1 cellular context compared by ENCODE assay signal in the genomic region with DNA sequence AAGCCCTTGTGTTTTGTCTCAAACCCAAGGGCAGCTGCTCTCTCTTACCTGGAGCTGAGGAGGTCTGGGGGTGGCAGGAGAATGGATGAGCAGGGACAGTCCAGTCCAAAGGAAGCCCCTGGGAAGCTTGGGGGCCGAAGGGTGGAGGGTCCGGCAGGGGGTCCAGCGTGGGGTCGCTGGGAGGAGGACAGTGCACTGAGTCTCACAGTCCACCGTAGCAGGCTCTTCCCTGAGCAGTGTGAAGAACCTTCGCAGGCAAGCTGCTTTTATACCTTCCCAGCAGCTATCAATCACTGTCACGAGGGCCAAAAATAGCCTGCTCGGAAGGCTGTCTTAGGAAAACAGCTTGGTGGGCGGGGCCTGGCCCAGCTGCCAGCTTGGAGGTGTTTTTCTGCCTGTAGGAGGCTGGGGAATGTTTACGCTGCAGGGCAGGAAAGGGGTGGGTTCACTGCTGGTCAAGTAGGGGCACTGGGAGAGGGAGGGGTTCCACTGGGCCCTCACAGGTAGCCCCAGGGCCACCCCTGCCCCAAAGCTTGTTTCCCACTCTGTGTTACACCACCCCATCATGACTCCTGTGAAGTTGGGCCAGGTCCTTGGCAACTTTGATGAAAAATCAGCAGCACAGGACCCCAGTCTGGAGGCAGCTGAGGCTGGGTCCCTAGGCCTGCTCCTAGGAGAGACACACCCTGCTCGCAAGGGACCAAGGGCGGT.
TF ChIP-seq lines count a peak whose summit lies in the region.

A gene with protein sequence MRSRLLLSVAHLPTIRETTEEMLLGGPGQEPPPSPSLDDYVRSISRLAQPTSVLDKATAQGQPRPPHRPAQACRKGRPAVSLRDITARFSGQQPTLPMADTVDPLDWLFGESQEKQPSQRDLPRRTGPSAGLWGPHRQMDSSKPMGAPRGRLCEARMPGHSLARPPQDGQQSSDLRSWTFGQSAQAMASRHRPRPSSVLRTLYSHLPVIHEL (minus strand): TSS at position 240 of the 711 bp plus-strand sequence. CDS start 779 bp downstream, outside the sequence.

TF ChIP-seq in H1, 55 proteins besides CTCF, POLR2A, EP300 and RAD21:
- TF ChIP-seq BACH1 (IDR thresholded peaks at IDR 0.05; ENCODE audit: low read length) (no peak), TBP (IDR thresholded peaks at IDR 0.05; ENCODE audit: low read depth, low read length) (peak; percentile 82), SP1 (IDR thresholded peaks at IDR 0.05; ENCODE audit: low read depth, low read length) (peak; percentile 40; the same call in 1 of the 2 replicates), PHF8 (conservative IDR thresholded peaks at IDR 0.05; ENCODE audit: low read depth, low read length) (no peak), CEBPB (IDR thresholded peaks at IDR 0.05; ENCODE audit: low read depth, low read length) (no peak), FOSL1 (IDR thresholded peaks at IDR 0.05; ENCODE audit: insufficient read depth, low read depth, low read length) (no peak), SIX5 (IDR thresholded peaks at IDR 0.05; ENCODE audit: low read depth, low read length) (no peak), HDAC2 (IDR thresholded peaks at IDR 0.05; ENCODE audit: borderline replicate concordance in 1 of 2, low read depth in 2 of 2, low read length in 2 of 2) (no peak), RBBP5 (IDR thresholded peaks at IDR 0.05; ENCODE audit: borderline replicate concordance, low read depth, low read length) (no peak; the same call in 1 of the 2 replicates), NANOG (IDR thresholded peaks at IDR 0.05; ENCODE audit: insufficient read depth, low read depth, low read length, poor library complexity, severe bottlenecking) (no peak), SIN3A (conservative IDR thresholded peaks at IDR 0.05 in 1 of 2, IDR thresholded peaks at IDR 0.05 in 1 of 2; ENCODE audit: low read depth in 1 of 2, low read length in 2 of 2) (peak; percentile 23 to 79; a peak in 1 of 4 replicates), TAF1 (IDR thresholded peaks at IDR 0.05; ENCODE audit: low read depth, low read length) (peak; percentile 45; the same call in 1 of the 2 replicates), BRCA1 (IDR thresholded peaks at IDR 0.05; ENCODE audit: low read depth, low read length) (no peak), RNF2 (IDR thresholded peaks at IDR 0.05; ENCODE audit: borderline replicate concordance, low read depth, low read length, missing control alignments, poor library complexity, severe bottlenecking) (no peak), SAP30 (IDR thresholded peaks at IDR 0.05; ENCODE audit: insufficient read depth, insufficient replicate concordance, low read length) (peak; percentile 50), BCL11A (IDR thresholded peaks at IDR 0.05; ENCODE audit: low read depth in 2 of 2, low read length in 2 of 2) (no peak), TEAD4 (IDR thresholded peaks at IDR 0.05; ENCODE audit: low read depth, low read length) (no peak), TAF7 (optimal IDR thresholded peaks at IDR 0.05; ENCODE audit: borderline replicate concordance, low read depth, low read length) (no peak), CHD1 (IDR thresholded peaks at IDR 0.05; ENCODE audit: low read depth, low read length) (no peak), POLR2AphosphoS5 (IDR thresholded peaks at IDR 0.05; ENCODE audit: low read depth, low read length) (peak; percentile 53; the same call in 1 of the 2 replicates), SUZ12 (IDR thresholded peaks at IDR 0.05; ENCODE audit: low read length) (no peak), POU5F1 (IDR thresholded peaks at IDR 0.05; ENCODE audit: low read depth, low read length) (no peak), ZNF274 (IDR thresholded peaks at IDR 0.05; ENCODE audit: borderline replicate concordance, extremely low read depth, low read length) (no peak), JUN (IDR thresholded peaks at IDR 0.05; ENCODE audit: low read depth, low read length) (no peak), GABPA (IDR thresholded peaks at IDR 0.05; ENCODE audit: borderline replicate concordance, insufficient read depth, low read length) (no peak), EZH2 (IDR thresholded peaks at IDR 0.05; ENCODE audit: low read depth, low read length, severe bottlenecking) (no peak), EGR1 (IDR thresholded peaks at IDR 0.05; ENCODE audit: borderline replicate concordance, low read depth, low read length) (no peak), RFX5 (IDR thresholded peaks at IDR 0.05; ENCODE audit: borderline replicate concordance, low read depth, low read length) (no peak)
- TF ChIP-seq, protein P1, sequence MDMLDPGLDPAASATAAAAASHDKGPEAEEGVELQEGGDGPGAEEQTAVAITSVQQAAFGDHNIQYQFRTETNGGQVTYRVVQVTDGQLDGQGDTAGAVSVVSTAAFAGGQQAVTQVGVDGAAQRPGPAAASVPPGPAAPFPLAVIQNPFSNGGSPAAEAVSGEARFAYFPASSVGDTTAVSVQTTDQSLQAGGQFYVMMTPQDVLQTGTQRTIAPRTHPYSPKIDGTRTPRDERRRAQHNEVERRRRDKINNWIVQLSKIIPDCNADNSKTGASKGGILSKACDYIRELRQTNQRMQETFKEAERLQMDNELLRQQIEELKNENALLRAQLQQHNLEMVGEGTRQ (IDR thresholded peaks at IDR 0.05; ENCODE audit: low read length): peak; percentile 16; the same call in 1 of the 2 replicates
- TF ChIP-seq, protein P2, sequence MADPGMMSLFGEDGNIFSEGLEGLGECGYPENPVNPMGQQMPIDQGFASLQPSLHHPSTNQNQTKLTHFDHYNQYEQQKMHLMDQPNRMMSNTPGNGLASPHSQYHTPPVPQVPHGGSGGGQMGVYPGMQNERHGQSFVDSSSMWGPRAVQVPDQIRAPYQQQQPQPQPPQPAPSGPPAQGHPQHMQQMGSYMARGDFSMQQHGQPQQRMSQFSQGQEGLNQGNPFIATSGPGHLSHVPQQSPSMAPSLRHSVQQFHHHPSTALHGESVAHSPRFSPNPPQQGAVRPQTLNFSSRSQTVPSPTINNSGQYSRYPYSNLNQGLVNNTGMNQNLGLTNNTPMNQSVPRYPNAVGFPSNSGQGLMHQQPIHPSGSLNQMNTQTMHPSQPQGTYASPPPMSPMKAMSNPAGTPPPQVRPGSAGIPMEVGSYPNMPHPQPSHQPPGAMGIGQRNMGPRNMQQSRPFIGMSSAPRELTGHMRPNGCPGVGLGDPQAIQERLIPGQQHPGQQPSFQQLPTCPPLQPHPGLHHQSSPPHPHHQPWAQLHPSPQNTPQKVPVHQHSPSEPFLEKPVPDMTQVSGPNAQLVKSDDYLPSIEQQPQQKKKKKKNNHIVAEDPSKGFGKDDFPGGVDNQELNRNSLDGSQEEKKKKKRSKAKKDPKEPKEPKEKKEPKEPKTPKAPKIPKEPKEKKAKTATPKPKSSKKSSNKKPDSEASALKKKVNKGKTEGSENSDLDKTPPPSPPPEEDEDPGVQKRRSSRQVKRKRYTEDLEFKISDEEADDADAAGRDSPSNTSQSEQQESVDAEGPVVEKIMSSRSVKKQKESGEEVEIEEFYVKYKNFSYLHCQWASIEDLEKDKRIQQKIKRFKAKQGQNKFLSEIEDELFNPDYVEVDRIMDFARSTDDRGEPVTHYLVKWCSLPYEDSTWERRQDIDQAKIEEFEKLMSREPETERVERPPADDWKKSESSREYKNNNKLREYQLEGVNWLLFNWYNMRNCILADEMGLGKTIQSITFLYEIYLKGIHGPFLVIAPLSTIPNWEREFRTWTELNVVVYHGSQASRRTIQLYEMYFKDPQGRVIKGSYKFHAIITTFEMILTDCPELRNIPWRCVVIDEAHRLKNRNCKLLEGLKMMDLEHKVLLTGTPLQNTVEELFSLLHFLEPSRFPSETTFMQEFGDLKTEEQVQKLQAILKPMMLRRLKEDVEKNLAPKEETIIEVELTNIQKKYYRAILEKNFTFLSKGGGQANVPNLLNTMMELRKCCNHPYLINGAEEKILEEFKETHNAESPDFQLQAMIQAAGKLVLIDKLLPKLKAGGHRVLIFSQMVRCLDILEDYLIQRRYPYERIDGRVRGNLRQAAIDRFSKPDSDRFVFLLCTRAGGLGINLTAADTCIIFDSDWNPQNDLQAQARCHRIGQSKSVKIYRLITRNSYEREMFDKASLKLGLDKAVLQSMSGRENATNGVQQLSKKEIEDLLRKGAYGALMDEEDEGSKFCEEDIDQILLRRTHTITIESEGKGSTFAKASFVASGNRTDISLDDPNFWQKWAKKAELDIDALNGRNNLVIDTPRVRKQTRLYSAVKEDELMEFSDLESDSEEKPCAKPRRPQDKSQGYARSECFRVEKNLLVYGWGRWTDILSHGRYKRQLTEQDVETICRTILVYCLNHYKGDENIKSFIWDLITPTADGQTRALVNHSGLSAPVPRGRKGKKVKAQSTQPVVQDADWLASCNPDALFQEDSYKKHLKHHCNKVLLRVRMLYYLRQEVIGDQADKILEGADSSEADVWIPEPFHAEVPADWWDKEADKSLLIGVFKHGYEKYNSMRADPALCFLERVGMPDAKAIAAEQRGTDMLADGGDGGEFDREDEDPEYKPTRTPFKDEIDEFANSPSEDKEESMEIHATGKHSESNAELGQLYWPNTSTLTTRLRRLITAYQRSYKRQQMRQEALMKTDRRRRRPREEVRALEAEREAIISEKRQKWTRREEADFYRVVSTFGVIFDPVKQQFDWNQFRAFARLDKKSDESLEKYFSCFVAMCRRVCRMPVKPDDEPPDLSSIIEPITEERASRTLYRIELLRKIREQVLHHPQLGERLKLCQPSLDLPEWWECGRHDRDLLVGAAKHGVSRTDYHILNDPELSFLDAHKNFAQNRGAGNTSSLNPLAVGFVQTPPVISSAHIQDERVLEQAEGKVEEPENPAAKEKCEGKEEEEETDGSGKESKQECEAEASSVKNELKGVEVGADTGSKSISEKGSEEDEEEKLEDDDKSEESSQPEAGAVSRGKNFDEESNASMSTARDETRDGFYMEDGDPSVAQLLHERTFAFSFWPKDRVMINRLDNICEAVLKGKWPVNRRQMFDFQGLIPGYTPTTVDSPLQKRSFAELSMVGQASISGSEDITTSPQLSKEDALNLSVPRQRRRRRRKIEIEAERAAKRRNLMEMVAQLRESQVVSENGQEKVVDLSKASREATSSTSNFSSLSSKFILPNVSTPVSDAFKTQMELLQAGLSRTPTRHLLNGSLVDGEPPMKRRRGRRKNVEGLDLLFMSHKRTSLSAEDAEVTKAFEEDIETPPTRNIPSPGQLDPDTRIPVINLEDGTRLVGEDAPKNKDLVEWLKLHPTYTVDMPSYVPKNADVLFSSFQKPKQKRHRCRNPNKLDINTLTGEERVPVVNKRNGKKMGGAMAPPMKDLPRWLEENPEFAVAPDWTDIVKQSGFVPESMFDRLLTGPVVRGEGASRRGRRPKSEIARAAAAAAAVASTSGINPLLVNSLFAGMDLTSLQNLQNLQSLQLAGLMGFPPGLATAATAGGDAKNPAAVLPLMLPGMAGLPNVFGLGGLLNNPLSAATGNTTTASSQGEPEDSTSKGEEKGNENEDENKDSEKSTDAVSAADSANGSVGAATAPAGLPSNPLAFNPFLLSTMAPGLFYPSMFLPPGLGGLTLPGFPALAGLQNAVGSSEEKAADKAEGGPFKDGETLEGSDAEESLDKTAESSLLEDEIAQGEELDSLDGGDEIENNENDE (IDR thresholded peaks at IDR 0.05; ENCODE audit: insufficient replicate concordance, low read length): no peak
- TF ChIP-seq, protein P3, sequence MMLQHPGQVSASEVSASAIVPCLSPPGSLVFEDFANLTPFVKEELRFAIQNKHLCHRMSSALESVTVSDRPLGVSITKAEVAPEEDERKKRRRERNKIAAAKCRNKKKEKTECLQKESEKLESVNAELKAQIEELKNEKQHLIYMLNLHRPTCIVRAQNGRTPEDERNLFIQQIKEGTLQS (IDR thresholded peaks at IDR 0.05; ENCODE audit: insufficient read depth, low read depth, low read length): no peak
- TF ChIP-seq, protein P4, sequence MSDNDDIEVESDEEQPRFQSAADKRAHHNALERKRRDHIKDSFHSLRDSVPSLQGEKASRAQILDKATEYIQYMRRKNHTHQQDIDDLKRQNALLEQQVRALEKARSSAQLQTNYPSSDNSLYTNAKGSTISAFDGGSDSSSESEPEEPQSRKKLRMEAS (IDR thresholded peaks at IDR 0.05): no peak
